In the genomic region with DNA sequence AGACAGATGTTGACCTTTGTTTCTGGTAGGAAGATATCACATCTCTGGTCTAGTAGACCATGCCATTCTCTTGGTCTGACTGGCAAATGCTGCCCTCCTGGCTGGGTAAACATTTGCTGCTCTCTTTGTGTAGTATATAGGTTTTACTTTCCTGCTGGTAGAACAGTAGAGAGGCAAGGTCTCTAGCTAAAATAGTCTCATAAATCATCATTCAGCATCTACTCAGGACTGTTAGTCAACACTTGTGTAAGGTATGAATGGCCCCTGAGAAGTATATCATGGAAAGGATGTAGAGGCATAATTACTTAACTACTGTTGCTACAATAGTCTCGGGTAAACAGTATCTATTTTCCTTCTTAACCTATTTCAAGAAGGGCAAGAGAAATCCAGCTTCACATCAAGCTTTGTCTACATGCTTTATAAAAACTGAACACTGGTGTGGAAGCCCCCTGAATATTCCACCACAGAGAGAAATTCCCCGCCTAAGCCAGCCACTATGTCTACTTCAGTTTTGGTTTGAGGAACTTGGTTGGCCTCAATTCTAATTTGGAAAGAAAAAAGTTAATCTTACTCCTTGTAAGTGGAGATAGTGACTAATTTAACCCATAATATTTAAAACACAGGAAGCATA, we compare ENCODE assay signal across 10 cellular contexts.
DNase-seq lines count a peak whose midpoint lies in the region; ATAC-seq, FAIRE-seq and TF ChIP-seq lines count a peak whose summit lies in the region.
"Had no signal": no experiment of that assay in that cellular context is flagged by ENCODE, and none has a peak within 500 bp of the region (broad histone marks: within the 10 kb centered on the region; RNA-seq: fewer than 3 reads in every experiment).

No MANE protein-coding gene starts in this region.

- no peak for DNase-seq in activated T-cell treated with anti-CD3 and anti-CD28 coated beads, Interleukin-2, amount 50 U/mL, for 24 hours
- no peak for DNase-seq in activated T-cell treated with anti-CD3 and anti-CD28 coated beads for 4 hours
- DNase-seq in NCI-H748 (lab: John Stamatoyannopoulos, UW; ENCODE audit: unreplicated experiment), result peak; percentile 90
- peak in 1 of 2 donors; percentile 70 for DNase-seq in stimulated activated effector memory CD8-positive, alpha-beta T cell treated with anti-CD3 and anti-CD28 coated beads, Interleukin-12 subunit alpha, Interleukin-12 subunit beta, amount 100 ng/mL, for 72 hours (ENCODE audit: low spot score in 2 of 2)
- no peak for DNase-seq in coronary artery (ENCODE audit: low spot score)
- DNase-seq in urothelium cell line (ENCODE audit: low spot score), result no peak
- no peak for DNase-seq in activated CD4-positive, CD25-positive, alpha-beta regulatory T cell treated with anti-CD3 and anti-CD28 coated beads, Interleukin-2, amount 50 U/mL, for 72 hours

- no peak overlapping the region for H3K4me3 ChIP-seq in coronary artery

- no peak for TF ChIP-seq CTCF in coronary artery (IDR thresholded peaks at IDR 0.05)

- H3K4me1 Mint-ChIP-seq in activated T-cell treated with anti-CD3 and anti-CD28 coated beads, Interleukin-2, amount 50 U/mL, for 24 hours (ENCODE audit: low read depth), result peaks cover 37% of the 10 kb centered on the region
- peaks cover 36% of the 10 kb centered on the region for H3K4me1 Mint-ChIP-seq in stimulated activated effector memory CD8-positive, alpha-beta T cell treated with anti-CD3 and anti-CD28 coated beads, Interleukin-12 subunit alpha, Interleukin-12 subunit beta, amount 100 ng/mL, for 72 hours

- ATAC-seq in HG03095 (IDR thresholded peaks at IDR 0.05; ENCODE audit: unreplicated experiment), result peak; percentile 68
- peak; percentile 94 for ATAC-seq in stimulated activated effector memory CD8-positive, alpha-beta T cell treated with anti-CD3 and anti-CD28 coated beads, Interleukin-12 subunit alpha, Interleukin-12 subunit beta, amount 100 ng/mL, for 72 hours
- ATAC-seq: Panc1 had no signal

- H3K27ac Mint-ChIP-seq in activated T-cell treated with anti-CD3 and anti-CD28 coated beads, Interleukin-2, amount 50 U/mL, for 24 hours, result peak overlapping the region; percentile 95
- H3K27ac Mint-ChIP-seq in stimulated activated effector memory CD8-positive, alpha-beta T cell treated with anti-CD3 and anti-CD28 coated beads, Interleukin-12 subunit alpha, Interleukin-12 subunit beta, amount 100 ng/mL, for 72 hours, result peak overlapping the region; percentile 99

- no peaks in the 10 kb centered on the region for H3K9me3 Mint-ChIP-seq in activated T-cell treated with anti-CD3 and anti-CD28 coated beads, Interleukin-2, amount 50 U/mL, for 24 hours
- no peaks in the 10 kb centered on the region for H3K9me3 Mint-ChIP-seq in stimulated activated effector memory CD8-positive, alpha-beta T cell treated with anti-CD3 and anti-CD28 coated beads, Interleukin-12 subunit alpha, Interleukin-12 subunit beta, amount 100 ng/mL, for 72 hours

- no peaks in the 10 kb centered on the region for H3K36me3 Mint-ChIP-seq in activated T-cell treated with anti-CD3 and anti-CD28 coated beads, Interleukin-2, amount 50 U/mL, for 24 hours (ENCODE audit: low read depth)
- peaks cover 11% of the 10 kb centered on the region for H3K36me3 Mint-ChIP-seq in stimulated activated effector memory CD8-positive, alpha-beta T cell treated with anti-CD3 and anti-CD28 coated beads, Interleukin-12 subunit alpha, Interleukin-12 subunit beta, amount 100 ng/mL, for 72 hours

- H3K27ac ChIP-seq in coronary artery, result no peak overlapping the region
- H3K27ac ChIP-seq: epithelial cell of prostate had no signal

- H3K27me3 Mint-ChIP-seq in activated T-cell treated with anti-CD3 and anti-CD28 coated beads, Interleukin-2, amount 50 U/mL, for 24 hours, result no peaks in the 10 kb centered on the region

- FAIRE-seq in urothelium cell line (lab: Jason Lieb, UNC), result no peak

- H3K4me3 Mint-ChIP-seq in activated T-cell treated with anti-CD3 and anti-CD28 coated beads, Interleukin-2, amount 50 U/mL, for 24 hours, result peak overlapping the region; percentile 44
- peak overlapping the region; percentile 62 for H3K4me3 Mint-ChIP-seq in stimulated activated effector memory CD8-positive, alpha-beta T cell treated with anti-CD3 and anti-CD28 coated beads, Interleukin-12 subunit alpha, Interleukin-12 subunit beta, amount 100 ng/mL, for 72 hours
